Comparison of ENCODE assay signal across 8 cellular contexts in genomic region chr18:46333371-46334199, GRCh38.
DNase-seq lines count a peak whose midpoint lies in the region; ATAC-seq and TF ChIP-seq lines count a peak whose summit lies in the region.

No MANE protein-coding gene starts in this region.

- H2AFZ ChIP-seq in smooth muscle cell (ENCODE audit: low read depth), result peak overlapping the region; percentile 85

- 1 to 3% methylated on average over 21 to 89 of the region's 96 CpGs for WGBS in body of pancreas, 2 donors
- 6% methylated on average over 57 of the region's 96 CpGs for WGBS in smooth muscle cell (ENCODE audit: low lambda C conversion rate)

- H3K9ac ChIP-seq in smooth muscle cell (ENCODE audit: low read depth), result no peak overlapping the region

- TF ChIP-seq POLR2A in body of pancreas (IDR thresholded peaks at IDR 0.05), result no peak

- H3K27me3 ChIP-seq in body of pancreas (no peaks in the 10 kb centered on the region), smooth muscle cell (ENCODE audit: low read depth) (peaks cover 47% of the 10 kb centered on the region)

- H3K4me1 ChIP-seq in body of pancreas (peaks cover 20% of the 10 kb centered on the region), smooth muscle cell (ENCODE audit: low read depth) (peaks cover 35% of the 10 kb centered on the region)

- no peaks in the 10 kb centered on the region for H3K79me2 ChIP-seq in smooth muscle cell (ENCODE audit: low read depth)

- H3K36me3 ChIP-seq in body of pancreas (replicated peaks in 1 of 2; ENCODE audit: insufficient read depth in 1 of 2, low read depth in 2 of 2) (no peaks in the 10 kb centered on the region), smooth muscle cell (ENCODE audit: low read depth) (no peaks in the 10 kb centered on the region)

- TF ChIP-seq CTCF in body of pancreas (IDR thresholded peaks at IDR 0.05) (no peak), smooth muscle cell (IDR thresholded peaks at IDR 0.05; ENCODE audit: borderline replicate concordance, insufficient read depth, poor library complexity, severe bottlenecking) (no peak)

- H3K4me3 ChIP-seq in body of pancreas (no peak overlapping the region), smooth muscle cell (peak overlapping the region; percentile 62)

- H4K20me1 ChIP-seq in smooth muscle cell (ENCODE audit: low read depth), result no peaks in the 10 kb centered on the region

- ATAC-seq in body of pancreas (peak; percentile 56), GM19395 (IDR thresholded peaks at IDR 0.05; ENCODE audit: unreplicated experiment) (no peak)

- H3K27ac ChIP-seq in body of pancreas (no peak overlapping the region), smooth muscle cell (ENCODE audit: low read depth) (no peak overlapping the region)

- H3K9me3 ChIP-seq in body of pancreas, result no peaks in the 10 kb centered on the region
- no peaks in the 10 kb centered on the region for H3K9me3 ChIP-seq in smooth muscle cell (replicated peaks; ENCODE audit: low read depth)

- H3K4me2 ChIP-seq in smooth muscle cell, result peak overlapping the region; percentile 95

- peak; percentile 36 for DNase-seq in activated T-cell treated with anti-CD3 and anti-CD28 coated beads for 48 hours (ENCODE audit: low read depth)
- no peak for DNase-seq in activated T-cell treated with anti-CD3 and anti-CD28 coated beads for 4 hours
- DNase-seq in NCI-H69 (lab: John Stamatoyannopoulos, UW), result peak; percentile 98
- peak in 3 of 4 donors; percentile 12 to 51 (median 16) for DNase-seq in body of pancreas
- peak; percentile 64 for DNase-seq in iPS-NIHi7 (ENCODE audit: extremely low spot score)
- DNase-seq in smooth muscle cell (lab: John Stamatoyannopoulos, UW; ENCODE audit: unreplicated experiment), result no peak
- DNase-seq in effector CD8-positive, alpha-beta T cell (lab: John Stamatoyannopoulos, UW), result no peak

- intact Hi-C loops in body of pancreas (cut with DNase I), result no loop called here

- no peaks in the 10 kb centered on the region for H3F3A ChIP-seq in smooth muscle cell (ENCODE audit: low read depth)

Comparison
In these comparisons a context has a peak if more than half of its experiments do, and no peak if none do; other contexts are left out.
1. DNase-seq: peak in activated T-cell treated with anti-CD3 and anti-CD28 coated beads for 48 hours (single experiment), NCI-H69 (single experiment), body of pancreas (3 of 4) and iPS-NIHi7 (single experiment); none in activated T-cell treated with anti-CD3 and anti-CD28 coated beads for 4 hours (single experiment), smooth muscle cell (single experiment) and effector CD8-positive, alpha-beta T cell (single experiment).